1 cellular context compared by ENCODE assay signal in the genomic region with DNA sequence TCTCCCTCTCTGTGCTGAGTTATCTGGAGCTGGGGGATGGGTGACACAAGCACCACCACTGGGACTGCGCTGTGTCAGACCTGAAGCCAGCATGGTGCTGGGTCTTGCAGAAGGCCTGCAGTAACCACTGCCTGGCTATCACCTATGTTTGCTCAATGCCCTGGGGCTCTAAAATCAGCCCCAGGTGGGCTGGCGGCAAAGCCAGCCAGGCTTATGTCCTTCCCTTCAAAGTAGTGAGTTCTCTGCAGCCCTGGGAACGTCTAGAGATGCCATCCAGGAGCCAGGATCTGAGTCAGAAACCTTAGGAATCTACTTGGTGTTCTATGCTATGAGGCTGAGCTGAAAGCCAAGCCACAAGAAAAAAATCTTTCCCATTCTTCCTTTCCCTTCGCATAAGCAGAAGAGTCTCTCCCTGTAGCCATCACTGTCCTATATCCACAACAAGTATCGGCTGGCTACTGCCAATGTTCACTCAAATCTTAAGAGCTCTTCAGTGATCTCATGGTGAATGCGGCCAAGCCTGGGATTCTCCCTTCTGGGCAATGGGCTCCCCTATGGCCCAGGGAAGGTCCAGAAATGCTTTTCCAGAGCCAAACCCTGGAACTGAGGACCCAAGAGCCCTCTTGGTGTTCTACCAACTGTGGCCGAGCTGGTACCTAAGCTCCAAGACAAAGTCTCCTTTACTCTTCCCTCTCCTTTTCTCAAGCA.
TF ChIP-seq lines count a peak whose summit lies in the region.

No MANE protein-coding gene starts in this region.

TF ChIP-seq in SK-N-SH treated with all-trans-retinoic acid at 6 μM for 48 hours, 23 proteins besides CTCF, POLR2A, EP300 and RAD21 (continued from another document):
- no peak for TF ChIP-seq ISL1 (CRISPR knock-in tag; IDR thresholded peaks at IDR 0.05)
